8 cellular contexts compared by ENCODE assay signal in genomic region chr15:79853492-79854328, GRCh38. TPM values are rescaled to one million over a fixed set of nuclear protein-coding genes. Genes with fewer than 3 reads are reported as not detected.
DNase-seq lines count a peak whose midpoint lies in the region; ATAC-seq and TF ChIP-seq lines count a peak whose summit lies in the region.

No MANE protein-coding gene starts in this region.

- POLR2A ChIA-PET in SK-N-SH (lab: Yijun Ruan, JAX), result interaction anchor here (1.0 to 1.2 kb wide), 2 partner anchors 139 to 472 kb away, joined by 4 to 6 read pairs; no protein-coding TSS in a partner anchor

- H3K4me1 ChIP-seq in KMS-11 (ENCODE audit: low read depth, poor library complexity, severe bottlenecking) (peaks cover 3% of the 10 kb centered on the region), SK-N-SH (ENCODE audit: control insufficient read depth in 1 of 2, insufficient read depth in 2 of 2, low read depth in 1 of 2, low read length in 1 of 2) (peaks cover 0 to 6% of the 10 kb centered on the region in 2 experiments; a peak in 2 of 4 replicates), psoas muscle (no peaks in the 10 kb centered on the region)

- TF ChIP-seq CTCF in KMS-11 (conservative IDR thresholded peaks at IDR 0.05; ENCODE audit: low read depth, low read length), result peak; percentile 94
- TF ChIP-seq CTCF in SK-N-SH (IDR thresholded peaks at IDR 0.05), result peak; percentile 98
- TF ChIP-seq CTCF in psoas muscle (IDR thresholded peaks at IDR 0.05), result peak; percentile 91

- DNase-seq in ELF-1 (ENCODE audit: low read depth, low spot score) (peak; percentile 76), SK-N-SH (peak; percentile 60), Right ventricle myocardium superior (no peak), psoas muscle (peak; percentile 40 to 52)

- TF ChIP-seq EP300 in SK-N-SH (IDR thresholded peaks at IDR 0.05; ENCODE audit: borderline replicate concordance in 1 of 2, low read depth in 1 of 2, low read length in 1 of 2), result no peak

- H3K27me3 ChIP-seq in KMS-11 (ENCODE audit: insufficient read depth, low read depth) (no peaks in the 10 kb centered on the region), SK-N-SH (ENCODE audit: insufficient read depth) (no peaks in the 10 kb centered on the region), psoas muscle (ENCODE audit: insufficient read depth in 3 of 3, low read length in 2 of 3) (no peaks in the 10 kb centered on the region)

- TF ChIP-seq RAD21 in SK-N-SH (IDR thresholded peaks at IDR 0.05; ENCODE audit: low read length), result peak; percentile 94

- no peaks in the 10 kb centered on the region for H3F3A ChIP-seq in SK-N-SH (replicated peaks; ENCODE audit: insufficient read depth)

- no peaks in the 10 kb centered on the region for H3K27me3 Mint-ChIP-seq in activated naive CD4-positive, alpha-beta T cell treated with anti-CD3 and anti-CD28 coated beads, Interleukin-2, amount 50 U/mL, for 24 hours

- H3K4me2 ChIP-seq in KMS-11, result no peak overlapping the region
- no peak overlapping the region for H3K4me2 ChIP-seq in SK-N-SH

- H3K9me3 ChIP-seq in SK-N-SH (no peaks in the 10 kb centered on the region), psoas muscle (no peaks in the 10 kb centered on the region)

- CTCF ChIA-PET in SK-N-SH (lab: Yijun Ruan, JAX), result interaction anchor here (0.6 to 10.1 kb wide), 67 partner anchors 9 to 835 kb away, joined by 3 to 198 read pairs (median 4); partner anchors contain the start of gene MINAR1

- H3K27ac ChIP-seq in KMS-11 (no peak overlapping the region), SK-N-SH (ENCODE audit: low read depth in 2 of 2, low read length in 1 of 2) (peak overlapping the region in 1 of 2 experiments; percentile 79; a peak in 2 of 4 replicates), psoas muscle (no peak overlapping the region)

- 38% methylated on average over 8 of the region's 8 CpGs for WGBS in SK-N-SH (ENCODE audit: low lambda C conversion rate)
- 45 to 55% (median 46%) methylated on average over 8 of the region's 8 CpGs for WGBS in psoas muscle, 3 donors

- no peaks in the 10 kb centered on the region for H3K9me3 Mint-ChIP-seq in activated naive CD4-positive, alpha-beta T cell treated with anti-CD3 and anti-CD28 coated beads, Interleukin-2, amount 50 U/mL, for 24 hours

- H3K9ac ChIP-seq in KMS-11, result no peak overlapping the region
- H3K9ac ChIP-seq in SK-N-SH, result no peak overlapping the region

- no peaks in the 10 kb centered on the region for H3K9me2 ChIP-seq in SK-N-SH

- ATAC-seq in GM21723 (IDR thresholded peaks at IDR 0.05; ENCODE audit: unreplicated experiment) (peak; percentile 73), Right ventricle myocardium superior (ENCODE audit: poor library complexity) (peak; percentile 90), psoas muscle (peak; percentile 88 to 98 (median 94)), GM21381 (IDR thresholded peaks at IDR 0.05; ENCODE audit: unreplicated experiment) (no peak)

- H3K4me3 Mint-ChIP-seq in activated naive CD4-positive, alpha-beta T cell treated with anti-CD3 and anti-CD28 coated beads, Interleukin-2, amount 50 U/mL, for 24 hours, result no peak overlapping the region

- no peaks in the 10 kb centered on the region for H3K36me3 ChIP-seq in KMS-11 (ENCODE audit: insufficient read depth)
- peaks cover 0 to 8% of the 10 kb centered on the region in 2 experiments for H3K36me3 ChIP-seq in SK-N-SH (replicated peaks in 1 of 2; ENCODE audit: control insufficient read depth in 1 of 2, insufficient read depth in 2 of 2, low read length in 1 of 2)
- H3K36me3 ChIP-seq in psoas muscle (ENCODE audit: insufficient read depth in 1 of 2, low read depth in 1 of 2), result no peaks in the 10 kb centered on the region

- H3K27ac Mint-ChIP-seq in activated naive CD4-positive, alpha-beta T cell treated with anti-CD3 and anti-CD28 coated beads, Interleukin-2, amount 50 U/mL, for 24 hours, result peak overlapping the region; percentile 38

- H2AFZ ChIP-seq in KMS-11 (ENCODE audit: low read depth) (no peak overlapping the region), SK-N-SH (ENCODE audit: low read depth) (no peak overlapping the region)

- H3K4me3 ChIP-seq in KMS-11 (IDR thresholded peaks at IDR 0.05; ENCODE audit: insufficient read depth, low read depth, low read length) (no peak overlapping the region), SK-N-SH (ENCODE audit: low read depth in 2 of 2, low read length in 1 of 2) (peak overlapping the region in 1 of 2 experiments; percentile 27; a peak in 1 of 4 replicates), psoas muscle (no peak overlapping the region)

- H4K20me1 ChIP-seq in KMS-11 (ENCODE audit: insufficient read depth) (no peaks in the 10 kb centered on the region), SK-N-SH (ENCODE audit: insufficient read depth) (no peaks in the 10 kb centered on the region)

- H3K4me1 Mint-ChIP-seq in activated naive CD4-positive, alpha-beta T cell treated with anti-CD3 and anti-CD28 coated beads, Interleukin-2, amount 50 U/mL, for 24 hours, result peaks cover 40% of the 10 kb centered on the region

- H3K79me2 ChIP-seq in KMS-11 (ENCODE audit: insufficient read depth, low read depth) (no peaks in the 10 kb centered on the region), SK-N-SH (ENCODE audit: insufficient read depth) (no peaks in the 10 kb centered on the region)

- intact Hi-C loops in Right ventricle myocardium superior (cut with DNase I) (no loop called here), psoas muscle (cut with DNase I) (loop anchor here (2.0 to 5.0 kb wide), 3 partner anchors 86 to 473 kb away; no protein-coding TSS in a partner anchor)

- peaks cover 11% of the 10 kb centered on the region for H3K36me3 Mint-ChIP-seq in activated naive CD4-positive, alpha-beta T cell treated with anti-CD3 and anti-CD28 coated beads, Interleukin-2, amount 50 U/mL, for 24 hours

TF ChIP-seq in SK-N-SH, 30 proteins besides CTCF, POLR2A, EP300 and RAD21:
- TF ChIP-seq MAX (IDR thresholded peaks at IDR 0.05; ENCODE audit: low read depth) (peak; percentile 81), NFIC (IDR thresholded peaks at IDR 0.05; ENCODE audit: borderline replicate concordance) (no peak), CHD2 (IDR thresholded peaks at IDR 0.05; ENCODE audit: low read length, partially characterized antibody) (peak; percentile 35), TCF12 (IDR thresholded peaks at IDR 0.05) (peak; percentile 5; the same call in 1 of the 2 replicates), SMC3 (IDR thresholded peaks at IDR 0.05; ENCODE audit: low read depth, low read length) (peak; percentile 94), ELF1 (IDR thresholded peaks at IDR 0.05) (no peak), RCOR1 (IDR thresholded peaks at IDR 0.05; ENCODE audit: low read length) (peak; percentile 64; the same call in 1 of the 2 replicates), MXI1 (IDR thresholded peaks at IDR 0.05; ENCODE audit: low read depth, low read length) (peak; percentile 93)

RNA-seq across cellular contexts. Expression of gene MTHFS, which starts 43.1 kb away (rescaled TPM):
- polyA plus RNA-seq in SK-N-SH (2012; rRNA removed) (21.1 and 21.9 TPM in 2 replicates), psoas muscle (10 to 100 TPM; 16.2 to 30.5 (median 19.7) TPM)
- polyA plus RNA-seq in SK-N-SH (2012; cell fraction: cytosol; rRNA removed), result 24.4 and 25.3 TPM in 2 replicates
- 9.3 and 9.7 TPM in 2 replicates for polyA plus RNA-seq in SK-N-SH (2012; cell fraction: nucleus; rRNA removed)
- total RNA-seq in Right ventricle myocardium superior (20.5 TPM), psoas muscle (10 to 100 TPM in 3 of 4 donors, 1 to 10 TPM in 1; 7.8 to 17.1 (median 15.2) TPM)
